Comparison of ENCODE assay signal across 13 cellular contexts in genomic region chr20:1438361-1438760, GRCh38. TPM values are rescaled to one million over a fixed set of nuclear protein-coding genes. Genes with fewer than 3 reads are reported as not detected.
DNase-seq lines count a peak whose midpoint lies in the region; ATAC-seq and TF ChIP-seq lines count a peak whose summit lies in the region.
"Had no signal": no experiment of that assay in that cellular context is flagged by ENCODE, and none has a peak within 500 bp of the region (broad histone marks: within the 10 kb centered on the region; RNA-seq: fewer than 3 reads in every experiment).

No MANE protein-coding gene starts in this region.

- no peak for TF ChIP-seq POLR2A in esophagus muscularis mucosa (IDR thresholded peaks at IDR 0.05; ENCODE audit: low read depth)

- H3K9me3 ChIP-seq in BLaER1 treated with 17β-estradiol and CSF1 and Interleukin-3, amounts not matched to agents 10 nM and 100 nM (replicated peaks in 1 of 11), result peaks cover 0 to 7% (median 6%) of the 10 kb centered on the region in 11 experiments; a peak in 12 of 22 replicates
- H3K9me3 ChIP-seq in esophagus muscularis mucosa, result no peaks in the 10 kb centered on the region

- ATAC-seq in GM18907 (IDR thresholded peaks at IDR 0.05; ENCODE audit: unreplicated experiment), result no peak
- ATAC-seq: HCT116, K562 had no signal

- peak overlapping the region; percentile 6 to 86 (median 73); a peak in 19 of 22 replicates for H3K4me2 ChIP-seq in BLaER1 treated with 17β-estradiol and CSF1 and Interleukin-3, amounts not matched to agents 10 nM and 100 nM

- H4K20me1 ChIP-seq in BLaER1 treated with 17β-estradiol and CSF1 and Interleukin-3, amounts not matched to agents 10 nM and 100 nM, result peaks cover 15 to 74% (median 54%) of the 10 kb centered on the region in 11 experiments; a peak in 20 of 22 replicates

- no peak overlapping the region for H3K4me3 ChIP-seq in BLaER1 treated with 17β-estradiol and CSF1 and Interleukin-3, amounts not matched to agents 10 nM and 100 nM
- no peak overlapping the region for H3K4me3 ChIP-seq in esophagus muscularis mucosa
- H3K4me3 ChIP-seq: GM23248, K562 had no signal

- H3K36me3 ChIP-seq in BLaER1 treated with 17β-estradiol and CSF1 and Interleukin-3, amounts not matched to agents 10 nM and 100 nM, result peaks cover 17 to 44% (median 35%) of the 10 kb centered on the region in 11 experiments; a peak in 21 of 22 replicates
- H3K36me3 ChIP-seq in esophagus muscularis mucosa, result peaks cover 13 to 51% (median 42%) of the 10 kb centered on the region in 4 donors

- H3K9ac ChIP-seq in BLaER1 treated with 17β-estradiol and CSF1 and Interleukin-3, amounts not matched to agents 10 nM and 100 nM, result no peak overlapping the region
- H3K9ac ChIP-seq: GM23248 had no signal

- DNase-seq in activated CD8-positive, alpha-beta memory T cell treated with anti-CD3 and anti-CD28 coated beads for 24 hours, result peak; percentile 45
- DNase-seq in activated CD8-positive, alpha-beta memory T cell treated with anti-CD3 and anti-CD28 coated beads, Interleukin-2, amount 50 U/mL, for 4 hours, result no peak
- DNase-seq in OCI-M1 (lab: John Stamatoyannopoulos, UW) (peak; percentile 15), esophagus muscularis mucosa (ENCODE audit: extremely low spot score) (peak; percentile 91), NCI-H1417 (lab: John Stamatoyannopoulos, UW) (no peak)
- DNase-seq: CD4-positive, alpha-beta T cell; DMS79 treated with DMSO at 0.1 percent for 48 hours; EL; GM23248 had no signal

- intact Hi-C loops in esophagus muscularis mucosa (cut with DNase I), result no loop called here

- H3K27ac ChIP-seq in BLaER1 treated with 17β-estradiol and CSF1 and Interleukin-3, amounts not matched to agents 10 nM and 100 nM, result no peak overlapping the region
- H3K27ac ChIP-seq in esophagus muscularis mucosa (replicated peaks in 1 of 4), result no peak overlapping the region
- H3K27ac ChIP-seq: GM23248 had no signal

- peaks cover 0 to 9% (median 0%) of the 10 kb centered on the region in 11 experiments; a peak in 6 of 22 replicates for H3K27me3 ChIP-seq in BLaER1 treated with 17β-estradiol and CSF1 and Interleukin-3, amounts not matched to agents 10 nM and 100 nM
- H3K27me3 ChIP-seq in esophagus muscularis mucosa, result no peaks in the 10 kb centered on the region

- no peak for TF ChIP-seq EP300 in esophagus muscularis mucosa (IDR thresholded peaks at IDR 0.05)

- peaks cover 37 to 87% (median 57%) of the 10 kb centered on the region in 10 experiments for H3K4me1 ChIP-seq in BLaER1 treated with 17β-estradiol and CSF1 and Interleukin-3, amounts not matched to agents 10 nM and 100 nM
- no peaks in the 10 kb centered on the region for H3K4me1 ChIP-seq in esophagus muscularis mucosa

- TF ChIP-seq CTCF in esophagus muscularis mucosa (IDR thresholded peaks at IDR 0.05), result no peak

- 0% methylated on average over 1 of the region's 1 CpG for WGBS in esophagus muscularis mucosa

RNA-seq across cellular contexts. Expression of gene NSFL1C, which starts 28.3 kb away (rescaled TPM):
- 10 to 100 TPM; 33.6 to 62.4 (median 43.6) TPM for total RNA-seq in esophagus muscularis mucosa

RNA-seq across cellular contexts. Expression of gene FKBP1A, which starts 45.5 kb away (rescaled TPM):
- total RNA-seq in esophagus muscularis mucosa, result 10 to 100 TPM; 84.3 to 99.2 (median 89.8) TPM

RNA-seq across cellular contexts. Expression of gene SIRPB2, which starts 52.9 kb away (rescaled TPM):
- total RNA-seq in esophagus muscularis mucosa, result 1 to 10 TPM; 4.7 to 8.1 (median 6.2) TPM
- total RNA-seq: GM23248 had no signal

Comparison
In these comparisons a context has a peak if more than half of its experiments do, and no peak if none do; other contexts are left out.
1. DNase-seq: peak in activated CD8-positive, alpha-beta memory T cell treated with anti-CD3 and anti-CD28 coated beads for 24 hours (single experiment), OCI-M1 (single experiment) and esophagus muscularis mucosa (single experiment); none in activated CD8-positive, alpha-beta memory T cell treated with anti-CD3 and anti-CD28 coated beads, Interleukin-2, amount 50 U/mL, for 4 hours (single experiment) and NCI-H1417 (0 of 3).